23 cellular contexts compared by ENCODE assay signal in the genomic region with DNA sequence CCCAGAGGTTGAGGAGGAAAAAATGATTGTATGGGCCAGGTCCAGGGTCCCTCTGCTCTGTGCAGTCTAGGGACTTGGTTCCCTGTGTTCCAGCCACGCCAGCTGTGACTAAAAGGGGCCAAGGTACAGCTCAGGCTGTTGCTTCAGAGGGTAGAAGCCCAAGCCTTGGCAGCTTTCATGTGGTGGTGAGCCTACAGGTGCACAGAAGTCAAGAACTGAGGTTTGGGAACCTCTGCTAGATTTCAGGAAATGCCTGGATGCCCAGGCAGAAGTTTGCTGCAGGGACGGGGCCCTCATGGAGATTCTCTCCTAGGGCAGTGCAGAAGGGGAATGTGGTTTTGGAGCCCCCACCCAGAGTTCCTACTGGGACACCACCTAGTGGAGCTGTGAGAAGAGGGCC.
"Had no signal": no experiment of that assay in that cellular context is flagged by ENCODE, and none has a peak within 500 bp of the region (broad histone marks: within the 10 kb centered on the region; RNA-seq: fewer than 3 reads in every experiment).

No MANE protein-coding gene starts in this region.

- H3K36me3 ChIP-seq: colonic mucosa, gastrocnemius medialis, neutrophil, right lobe of liver, thyroid gland had no signal

- H2AFZ ChIP-seq: parathyroid adenoma had no signal

- H3K27ac ChIP-seq: colonic mucosa, epithelial cell of prostate, gastrocnemius medialis, neutrophil, parathyroid adenoma, right lobe of liver, thyroid gland had no signal

- FAIRE-seq: keratinocyte, small intestine had no signal

- DNase-seq: colonic mucosa; effector CD8-positive, alpha-beta T cell; endodermal cell; foreskin fibroblast; gastrocnemius medialis; natural killer cell; right lobe of liver; stimulated activated CD4-positive, alpha-beta T cell treated with anti-CD3 and anti-CD28 coated beads, Interleukin-15, amount 100 ng/mL, for 24 hours; stimulated activated CD4-positive, alpha-beta T cell treated with anti-CD3 and anti-CD28 coated beads, Interleukin-2, amount 100 ng/mL, for 48 hours; stimulated activated naive CD4-positive, alpha-beta T cell; stimulated activated naive CD8-positive, alpha-beta T cell treated with anti-CD3 and anti-CD28 coated beads, Interleukin-15, amount 100 ng/mL, for 72 hours; thyroid gland; trophoblast cell had no signal

- H3K79me2 ChIP-seq: parathyroid adenoma had no signal

- H3K9me3 ChIP-seq: colonic mucosa, gastrocnemius medialis, neutrophil, right lobe of liver, thyroid gland had no signal

- H3K4me3 Mint-ChIP-seq: dendritic cell treated with granulocyte-macrophage colony-stimulating factor and Interleukin-4, amounts not matched to agents 40 ng/mL and 50 ng/mL, for 4 days; endodermal cell; memory B cell; natural killer cell; stimulated activated naive CD8-positive, alpha-beta T cell treated with anti-CD3 and anti-CD28 coated beads, Interleukin-15, amount 100 ng/mL, for 72 hours had no signal

- H3K27ac Mint-ChIP-seq: dendritic cell treated with granulocyte-macrophage colony-stimulating factor and Interleukin-4, amounts not matched to agents 40 ng/mL and 50 ng/mL, for 4 days; endodermal cell; memory B cell; progenitor cell of endocrine pancreas; stimulated activated naive CD8-positive, alpha-beta T cell treated with anti-CD3 and anti-CD28 coated beads, Interleukin-15, amount 100 ng/mL, for 72 hours had no signal

- H3K4me1 Mint-ChIP-seq: endodermal cell had no signal

- H3K27me3 ChIP-seq: colonic mucosa, gastrocnemius medialis, neutrophil, right lobe of liver, thyroid gland had no signal

- H3K4me1 ChIP-seq: colonic mucosa, gastrocnemius medialis had no signal

- H3K9me3 Mint-ChIP-seq: natural killer cell had no signal

- H3K27me3 Mint-ChIP-seq: dendritic cell treated with granulocyte-macrophage colony-stimulating factor and Interleukin-4, amounts not matched to agents 40 ng/mL and 50 ng/mL, for 4 days; memory B cell; progenitor cell of endocrine pancreas; stimulated activated naive CD8-positive, alpha-beta T cell treated with anti-CD3 and anti-CD28 coated beads, Interleukin-15, amount 100 ng/mL, for 72 hours had no signal

- H3K4me3 ChIP-seq: colonic mucosa, gastrocnemius medialis, lung, right lobe of liver, thyroid gland had no signal

- H3K9ac ChIP-seq: parathyroid adenoma had no signal

- ATAC-seq: esophagus mucosa; gastrocnemius medialis; natural killer cell; right lobe of liver; stimulated activated naive CD8-positive, alpha-beta T cell treated with anti-CD3 and anti-CD28 coated beads, Interleukin-15, amount 100 ng/mL, for 72 hours had no signal
